ENCODE assay signal across 27 cellular contexts in the genomic region with DNA sequence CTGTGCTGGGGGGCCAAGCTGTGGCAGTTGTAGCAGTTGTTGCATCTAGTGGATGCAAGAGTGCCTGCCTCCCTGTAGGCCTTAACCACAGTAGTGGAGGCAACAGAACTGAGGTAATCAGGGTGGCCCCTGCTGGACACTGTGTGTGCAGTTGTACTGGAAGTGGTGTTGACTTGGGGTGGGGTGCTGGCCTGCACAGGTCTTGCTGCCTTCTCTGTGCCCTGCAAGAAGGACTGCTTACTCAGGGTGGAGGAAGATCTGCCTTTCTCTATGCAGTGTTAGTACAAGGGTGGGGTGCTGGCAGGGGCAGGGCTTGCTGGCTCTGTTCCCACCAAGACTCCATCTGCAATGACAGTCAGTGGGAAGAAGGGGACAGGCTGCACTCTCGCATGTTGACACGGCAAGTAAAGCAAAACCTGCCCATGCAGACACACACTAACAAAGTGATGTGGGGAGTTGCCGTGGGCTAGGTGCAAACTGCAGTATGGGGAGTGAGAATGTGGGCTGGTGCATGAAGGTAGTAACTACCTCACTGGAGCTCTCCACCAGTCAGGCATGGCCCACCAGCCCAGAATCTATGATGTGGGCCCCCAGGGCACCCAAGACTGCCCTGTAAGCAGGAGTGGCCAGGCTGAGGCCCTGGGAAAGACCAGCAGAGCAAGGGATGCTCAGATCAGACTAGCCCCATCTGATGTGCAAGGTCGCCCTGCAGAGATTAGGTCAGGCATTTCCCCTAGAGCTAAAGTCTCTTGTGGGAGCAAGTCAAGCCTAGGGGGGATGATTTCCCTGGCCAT.
"Had no signal": no experiment of that assay in that cellular context is flagged by ENCODE, and none has a peak within 500 bp of the region (broad histone marks: within the 10 kb centered on the region; RNA-seq: fewer than 3 reads in every experiment).

No MANE protein-coding gene starts in this region.

- DNase-seq: activated CD4-positive, alpha-beta T cell treated with anti-CD3 and anti-CD28 coated beads for 4 hours; activated CD8-positive, alpha-beta memory T cell treated with anti-CD3 and anti-CD28 coated beads, Interleukin-2, amount 50 U/mL, for 4 hours; activated CD8-positive, alpha-beta T cell treated with anti-CD3 and anti-CD28 coated beads for 36 hours; activated effector memory CD4-positive, alpha-beta T cell treated with Interleukin-2 at 50 U/mL for 16 hours; activated naive CD4-positive, alpha-beta T cell; activated T-cell treated with anti-CD3 and anti-CD28 coated beads, Interleukin-2, amount 50 U/mL, for 1 hour; amniotic stem cell; KG1; NCI-H1048; NCI-H1417; NCI-H1694; NCI-H2029; NCI-H2107; NCI-H2171 treated with DMSO at 0.1 percent for 48 hours; NCI-H226; NCI-H526 treated with DMSO at 0.1 percent for 48 hours; NCI-H82; SIG-M5; T-cell; WERI-Rb-1 had no signal

- H3K4me1 Mint-ChIP-seq: activated naive CD4-positive, alpha-beta T cell treated with anti-CD3 and anti-CD28 coated beads, Interleukin-2, amount 50 U/mL, for 24 hours; brain; IgD-negative memory B cell; T-cell had no signal

- ATAC-seq: activated CD4-positive, CD25-positive, alpha-beta regulatory T cell treated with anti-CD3 and anti-CD28 coated beads, Interleukin-2, amount 50 U/mL, for 24 hours; activated CD8-positive, alpha-beta T cell treated with anti-CD3 and anti-CD28 coated beads for 36 hours; T-cell had no signal

- H3K27me3 ChIP-seq: cardiac muscle cell had no signal

- H3K27ac ChIP-seq: cardiac muscle cell, SK-N-MC, WERI-Rb-1 had no signal

- H3K27me3 Mint-ChIP-seq: activated CD8-positive, alpha-beta T cell treated with anti-CD3 and anti-CD28 coated beads for 36 hours; activated naive CD4-positive, alpha-beta T cell treated with anti-CD3 and anti-CD28 coated beads, Interleukin-2, amount 50 U/mL, for 24 hours; brain; IgD-negative memory B cell; T-cell had no signal

- H3K4me3 ChIP-seq: cardiac muscle cell, SK-N-MC had no signal

- H3K9me3 Mint-ChIP-seq: brain had no signal

- H3K4me3 Mint-ChIP-seq: activated CD8-positive, alpha-beta T cell treated with anti-CD3 and anti-CD28 coated beads for 36 hours; activated naive CD4-positive, alpha-beta T cell treated with anti-CD3 and anti-CD28 coated beads, Interleukin-2, amount 50 U/mL, for 24 hours; activated T-helper 1 cell treated with anti-CD3 and anti-CD28 coated beads, Interleukin-12 subunit alpha, Interleukin-12 subunit beta, Interleukin-2, Interleukin-4 antibody, amounts not matched to agents 30 ng/mL and 10 ng/mL and 1 ng/mL, durations not matched to agents 14 hours and 24 hours and 36 hours; brain; IgD-negative memory B cell; T-cell had no signal

- H3K27ac Mint-ChIP-seq: activated CD8-positive, alpha-beta T cell treated with anti-CD3 and anti-CD28 coated beads for 36 hours; activated naive CD4-positive, alpha-beta T cell treated with anti-CD3 and anti-CD28 coated beads, Interleukin-2, amount 50 U/mL, for 24 hours; activated T-helper 1 cell treated with anti-CD3 and anti-CD28 coated beads, Interleukin-12 subunit alpha, Interleukin-12 subunit beta, Interleukin-2, Interleukin-4 antibody, amounts not matched to agents 30 ng/mL and 10 ng/mL and 1 ng/mL, durations not matched to agents 14 hours and 24 hours and 36 hours; brain; IgD-negative memory B cell; T-cell had no signal

- H3K36me3 ChIP-seq: cardiac muscle cell, WERI-Rb-1 had no signal

- H3K36me3 Mint-ChIP-seq: activated naive CD4-positive, alpha-beta T cell treated with anti-CD3 and anti-CD28 coated beads, Interleukin-2, amount 50 U/mL, for 24 hours; brain; IgD-negative memory B cell; T-cell had no signal
